In the genomic region with DNA sequence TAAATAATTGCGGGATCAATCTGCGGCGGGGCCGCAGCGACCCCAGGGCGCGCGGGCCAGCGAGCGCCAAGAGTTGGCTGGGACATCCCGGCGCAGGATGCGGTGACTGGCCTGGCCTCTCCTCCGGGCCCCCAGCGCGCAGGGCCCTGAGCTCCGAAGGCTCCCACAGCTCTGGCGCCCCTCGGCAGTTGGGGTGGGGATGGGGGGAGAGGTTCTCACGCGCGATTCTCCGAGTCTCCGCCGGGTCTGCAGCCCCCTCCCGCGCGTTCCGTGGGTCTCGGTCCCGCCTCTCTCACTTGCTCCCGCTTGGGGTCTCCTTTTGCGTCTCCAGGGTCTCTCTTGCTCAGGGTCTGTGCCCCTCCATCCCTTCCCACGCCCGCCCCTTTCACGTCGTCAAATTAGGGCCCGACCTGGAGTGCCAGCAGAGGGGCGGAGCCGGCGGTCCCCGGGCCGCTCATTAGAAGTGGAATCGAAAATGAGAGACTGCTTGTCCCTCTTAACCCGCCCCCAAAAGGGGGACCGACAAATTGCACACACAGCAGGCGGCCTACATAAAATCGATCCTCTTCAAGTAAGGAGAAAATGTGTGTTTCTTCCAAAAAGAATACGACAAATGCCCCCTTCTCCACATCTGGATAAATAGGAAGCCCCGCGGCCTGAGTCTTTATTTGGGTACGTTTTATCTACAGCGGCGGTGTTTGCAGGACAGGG, we compare ENCODE assay signal across 23 cellular contexts. TPM values are rescaled to one million over a fixed set of nuclear protein-coding genes. Genes with fewer than 3 reads are reported as not detected.
DNase-seq lines count a peak whose midpoint lies in the region; ATAC-seq, FAIRE-seq and TF ChIP-seq lines count a peak whose summit lies in the region.
"Had no signal": no experiment of that assay in that cellular context is flagged by ENCODE, and none has a peak within 500 bp of the region (broad histone marks: within the 10 kb centered on the region; RNA-seq: fewer than 3 reads in every experiment).

No MANE protein-coding gene starts in this region.

- H3K4me2 ChIP-seq in GM23338 (peak overlapping the region; percentile 77), HepG2 (ENCODE audit: low read depth, low read length) (no peak overlapping the region)

- H3K27me3 ChIP-seq in GM23338 (ENCODE audit: insufficient read depth), result peaks cover 97% of the 10 kb centered on the region
- peaks cover 100% of the 10 kb centered on the region for H3K27me3 ChIP-seq in endodermal cell (ENCODE audit: control insufficient read depth, insufficient read depth, low read length, poor library complexity, severe bottlenecking)
- peaks cover 100% of the 10 kb centered on the region for H3K27me3 ChIP-seq in gastroesophageal sphincter
- peaks cover 2 to 4% of the 10 kb centered on the region in 2 experiments for H3K27me3 ChIP-seq in HepG2 (ENCODE audit: control insufficient read depth in 1 of 2, insufficient read depth in 2 of 2, low read length in 2 of 2)

- H4K20me1 ChIP-seq in GM23338 (replicated peaks; ENCODE audit: insufficient read depth) (peaks cover 3% of the 10 kb centered on the region), HepG2 (ENCODE audit: insufficient read depth, low read length) (no peaks in the 10 kb centered on the region)

- peak; percentile 2 for DNase-seq in activated gamma-delta T cell treated with Interleukin-2 at 50 U/mL for 16 hours
- DNase-seq in activated gamma-delta T cell (lab: John Stamatoyannopoulos, UW), result no peak
- peak; percentile 34 for DNase-seq in GM23338 (ENCODE audit: low spot score)
- peak; percentile 50 for DNase-seq in endodermal cell
- DNase-seq in SKM-1 treated with dmso at 0.1 percent for 144 hours (lab: John Stamatoyannopoulos, UW; ENCODE audit: unreplicated experiment), result no peak
- no peak for DNase-seq in HepG2 (ENCODE audit: low spot score)
- DNase-seq: activated CD4-positive, alpha-beta T cell treated with anti-CD3 and anti-CD28 coated beads for 4 hours; AML-193; NCI-H1105; NCI-H2171; NK-92 treated with Interleukin-12 subunit alpha and Interleukin-12 subunit beta, amount 100 ng/mL, for 24 hours; psoas muscle; RPMI8226; stimulated activated CD4-positive, alpha-beta T cell treated with anti-CD3 and anti-CD28 coated beads, Interleukin-12 subunit alpha, Interleukin-12 subunit beta, amount 100 ng/mL, for 4 hours had no signal

- H3K27me3 Mint-ChIP-seq in GM23338 (ENCODE audit: insufficient read depth, low read depth, poor library complexity) (peaks cover 89% of the 10 kb centered on the region), endodermal cell (ENCODE audit: insufficient read depth) (peaks cover 89% of the 10 kb centered on the region)
- H3K27me3 Mint-ChIP-seq in stimulated activated memory B cell treated with anti-CD40 and anti-IgM and Interleukin-4, amounts not matched to agents 10 μg/mL and 1 μg/mL and 100 μg/mL, for 72 hours, result peaks cover 79% of the 10 kb centered on the region

- H3F3A ChIP-seq in GM23338 (replicated peaks; ENCODE audit: low read depth), result 0 out of 2 replicates have a peak, but pooled peaks cover 3% of the 10 kb centered on the region

- no peaks in the 10 kb centered on the region for H3K9me2 ChIP-seq in GM23338 (ENCODE audit: insufficient read depth)

- ATAC-seq in GM23338 (no peak), gastroesophageal sphincter (no peak), HepG2 (no peak)
- ATAC-seq in stimulated activated memory B cell treated with anti-CD40 and anti-IgM and Interleukin-4, amounts not matched to agents 10 μg/mL and 1 μg/mL and 100 μg/mL, for 72 hours, result no peak
- ATAC-seq: K562; left colon; psoas muscle; stimulated activated naive CD8-positive, alpha-beta T cell treated with anti-CD3 and anti-CD28 coated beads, Interleukin-15, amount 100 ng/mL, for 72 hours had no signal

- TF ChIP-seq CTCF in GM23338 (conservative IDR thresholded peaks at IDR 0.05; ENCODE audit: low read depth in 2 of 2) (no peak), endodermal cell (conservative IDR thresholded peaks at IDR 0.05) (no peak), gastroesophageal sphincter (IDR thresholded peaks at IDR 0.05) (no peak), HepG2 (CRISPR knock-in tag; IDR thresholded peaks at IDR 0.05) (no peak)

- H3K36me3 Mint-ChIP-seq in GM23338 (ENCODE audit: low read depth) (no peaks in the 10 kb centered on the region; the same call in 2 of the 3 replicates), endodermal cell (ENCODE audit: low read depth) (no peaks in the 10 kb centered on the region)
- peaks cover 4% of the 10 kb centered on the region for H3K36me3 Mint-ChIP-seq in stimulated activated memory B cell treated with anti-CD40 and anti-IgM and Interleukin-4, amounts not matched to agents 10 μg/mL and 1 μg/mL and 100 μg/mL, for 72 hours

- no peaks in the 10 kb centered on the region; the same call in 2 of the 3 replicates for H3K9me3 Mint-ChIP-seq in GM23338
- H3K9me3 Mint-ChIP-seq in endodermal cell, result peaks cover 9% of the 10 kb centered on the region
- peaks cover 3% of the 10 kb centered on the region for H3K9me3 Mint-ChIP-seq in stimulated activated memory B cell treated with anti-CD40 and anti-IgM and Interleukin-4, amounts not matched to agents 10 μg/mL and 1 μg/mL and 100 μg/mL, for 72 hours
- H3K9me3 Mint-ChIP-seq: stimulated activated naive CD8-positive, alpha-beta T cell treated with anti-CD3 and anti-CD28 coated beads, Interleukin-15, amount 100 ng/mL, for 72 hours had no signal

- H3K79me2 ChIP-seq in GM23338 (replicated peaks; ENCODE audit: insufficient read depth) (no peaks in the 10 kb centered on the region), HepG2 (ENCODE audit: insufficient read depth, low read length) (no peaks in the 10 kb centered on the region)

- BruUV-seq in HepG2 (replicated peaks; lab: Mats Ljungman, UMichigan), result no TSS peak

- H3K4me3 ChIP-seq in GM23338, result peak overlapping the region; percentile 55
- H3K4me3 ChIP-seq in endodermal cell (ENCODE audit: low read length), result no peak overlapping the region
- H3K4me3 ChIP-seq in gastroesophageal sphincter, result no peak overlapping the region
- no peak overlapping the region for H3K4me3 ChIP-seq in HepG2 (replicated peaks in 1 of 3; ENCODE audit: insufficient read depth in 1 of 3, low read depth in 2 of 3, low read length in 3 of 3)
- H3K4me3 ChIP-seq: K562, psoas muscle, vagina had no signal

- H3K36me3 ChIP-seq in GM23338 (ENCODE audit: insufficient read depth) (no peaks in the 10 kb centered on the region), endodermal cell (ENCODE audit: control insufficient read depth, insufficient read depth, low read length) (no peaks in the 10 kb centered on the region), gastroesophageal sphincter (no peaks in the 10 kb centered on the region), HepG2 (replicated peaks in 1 of 2; ENCODE audit: control insufficient read depth in 1 of 2, insufficient read depth in 2 of 2, low read length in 2 of 2) (no peaks in the 10 kb centered on the region)
- H3K36me3 ChIP-seq: vagina had no signal

- TF ChIP-seq EP300 in gastroesophageal sphincter (IDR thresholded peaks at IDR 0.05) (no peak), HepG2 (IDR thresholded peaks at IDR 0.05; ENCODE audit: low read depth in 2 of 2, low read length in 2 of 2) (no peak), HepG2 (CRISPR knock-in tag; IDR thresholded peaks at IDR 0.05; ENCODE audit: borderline replicate concordance) (no peak)

- CTCF ChIA-PET in HepG2 (lab: Yijun Ruan, JAX; ENCODE audit: low intra/inter-chr PET ratio, low total read pairs), result no interaction called here

- intact Hi-C loops in HepG2 (cut with micrococcal nuclease; ENCODE audit: unreplicated experiment), result no loop called here

- no peak for FAIRE-seq in HepG2 (lab: Jason Lieb, UNC)
- FAIRE-seq: D721Med, GM18507, K562 had no signal

- 8 to 14% methylated on average over 19 to 54 of the region's 54 CpGs for WGBS in endodermal cell (ENCODE audit: insufficient coverage in 1 of 2, insufficient read length in 1 of 2), 2 experiments
- WGBS in gastroesophageal sphincter (ENCODE audit: low coverage in 1 of 2), 2 donors, result 4 to 7% methylated on average over 4 to 8 of the region's 54 CpGs
- 61% methylated on average over 33 of the region's 54 CpGs for WGBS in HepG2 (ENCODE audit: low lambda C conversion rate)

- in situ Hi-C loops in HepG2 (cut with HindIII; ENCODE audit: extremely low pct_ligation_motif_present, low pct_unique_long_range_greater_than_20kb), result no loop called here

- H3K4me1 Mint-ChIP-seq in GM23338 (peaks cover 14% of the 10 kb centered on the region), endodermal cell (no peaks in the 10 kb centered on the region)
- peaks cover 5% of the 10 kb centered on the region for H3K4me1 Mint-ChIP-seq in stimulated activated memory B cell treated with anti-CD40 and anti-IgM and Interleukin-4, amounts not matched to agents 10 μg/mL and 1 μg/mL and 100 μg/mL, for 72 hours

- H2AFZ ChIP-seq in GM23338 (no peak overlapping the region), HepG2 (ENCODE audit: low read length) (no peak overlapping the region)

- H3K4me3 Mint-ChIP-seq in GM23338 (peak overlapping the region; percentile 49), endodermal cell (peak overlapping the region; percentile 24)
- H3K4me3 Mint-ChIP-seq in stimulated activated memory B cell treated with anti-CD40 and anti-IgM and Interleukin-4, amounts not matched to agents 10 μg/mL and 1 μg/mL and 100 μg/mL, for 72 hours, result peak overlapping the region; percentile 8
- H3K4me3 Mint-ChIP-seq: stimulated activated naive CD8-positive, alpha-beta T cell treated with anti-CD3 and anti-CD28 coated beads, Interleukin-15, amount 100 ng/mL, for 72 hours had no signal

- peaks cover 16% of the 10 kb centered on the region; the same call in 1 of the 2 replicates for H3K4me1 ChIP-seq in GM23338 (ENCODE audit: insufficient read depth)
- H3K4me1 ChIP-seq in endodermal cell (ENCODE audit: control insufficient read depth, insufficient read depth, low read length), result no peaks in the 10 kb centered on the region
- peaks cover 0 to 63% (median 5%) of the 10 kb centered on the region in 3 donors for H3K4me1 ChIP-seq in gastroesophageal sphincter
- no peaks in the 10 kb centered on the region for H3K4me1 ChIP-seq in HepG2 (ENCODE audit: insufficient read depth, low read length)

- H3K27ac ChIP-seq in GM23338 (ENCODE audit: low read depth), result no peak overlapping the region
- no peak overlapping the region for H3K27ac ChIP-seq in endodermal cell (ENCODE audit: low read depth, low read length)
- no peak overlapping the region for H3K27ac ChIP-seq in gastroesophageal sphincter
- no peak overlapping the region for H3K27ac ChIP-seq in HepG2 (ENCODE audit: extremely low read length, insufficient read depth, low read length)
- H3K27ac ChIP-seq: psoas muscle, vagina had no signal

- H3K27ac Mint-ChIP-seq in GM23338 (no peak overlapping the region), endodermal cell (no peak overlapping the region)
- no peak overlapping the region for H3K27ac Mint-ChIP-seq in stimulated activated memory B cell treated with anti-CD40 and anti-IgM and Interleukin-4, amounts not matched to agents 10 μg/mL and 1 μg/mL and 100 μg/mL, for 72 hours

- TF ChIP-seq RAD21 in HepG2 (CRISPR knock-in tag; IDR thresholded peaks at IDR 0.05), result no peak

- no peaks in the 10 kb centered on the region for H3K9me3 ChIP-seq in endodermal cell (ENCODE audit: control insufficient read depth, low read length)
- no peaks in the 10 kb centered on the region for H3K9me3 ChIP-seq in gastroesophageal sphincter
- H3K9me3 ChIP-seq in HepG2 (ENCODE audit: low read length), result no peaks in the 10 kb centered on the region
- H3K9me3 ChIP-seq: psoas muscle, vagina had no signal

- TF ChIP-seq POLR2A in gastroesophageal sphincter (IDR thresholded peaks at IDR 0.05), result no peak
- TF ChIP-seq POLR2A in HepG2 (IDR thresholded peaks at IDR 0.05; ENCODE audit: insufficient read depth in 1 of 2, low read depth in 2 of 2, low read length in 2 of 2), result no peak

- POLR2A ChIA-PET in HepG2 (lab: Yijun Ruan, JAX), result no interaction called here

- H3K9ac ChIP-seq in endodermal cell (ENCODE audit: extremely low read depth, low read length, poor library complexity, severe bottlenecking) (no peak overlapping the region), HepG2 (ENCODE audit: insufficient read depth, low read depth, low read length) (no peak overlapping the region)

RNA-seq across cellular contexts. Expression of a gene that starts 0.9 kb away (rescaled TPM):
- total RNA-seq in GM23338 (2014; rRNA removed; shearing (Covaris generic)), result not detected in 2 replicates
- polyA plus RNA-seq in GM23338 (2016; fragmentation: Nextera tagmentation; extraction: Ambion mirVana), result not detected in 2 replicates
- total RNA-seq in endodermal cell, result not detected
- polyA plus RNA-seq in endodermal cell (2013, experiment 1 of 2), result 0.18 TPM
- polyA plus RNA-seq in endodermal cell (2013, experiment 2 of 2), result not detected
- not detected for total RNA-seq in gastroesophageal sphincter
- not detected in 2 replicates for total RNA-seq in HepG2 (2016; rRNA removed; fragmentation: Illumina TruSeq; extraction: Trizol)
- total RNA-seq in HepG2 (2016; cell fraction: cytosol; rRNA removed; fragmentation: Illumina TruSeq; extraction: Trizol; ENCODE audit: low read depth), result not detected in 2 replicates
- total RNA-seq in HepG2 (2016; cell fraction: insoluble cytoplasmic fraction; rRNA removed; fragmentation: Illumina TruSeq; extraction: Trizol), result not detected in 2 replicates
- total RNA-seq in HepG2 (2016; cell fraction: membrane; rRNA removed; fragmentation: Illumina TruSeq; extraction: Trizol), result not detected in 2 replicates
- not detected in 2 replicates for total RNA-seq in HepG2 (2016; cell fraction: nucleus; rRNA removed; fragmentation: Illumina TruSeq; extraction: Trizol)
- not detected in 2 replicates for polyA plus RNA-seq in HepG2 (2011; rRNA removed)
- not detected in 2 replicates for polyA plus RNA-seq in HepG2 (2011; cell fraction: cytosol; rRNA removed)
- polyA plus RNA-seq in HepG2 (2011; cell fraction: nucleus; rRNA removed), result not detected in 2 replicates
- not detected in 2 replicates for polyA plus RNA-seq in HepG2 (2012)
- polyA plus RNA-seq in HepG2 (2016; cell fraction: cytosol; fragmentation: Illumina TruSeq; extraction: Trizol; ENCODE audit: low read depth), result not detected in 2 replicates
- polyA plus RNA-seq in HepG2 (2016; cell fraction: insoluble cytoplasmic fraction; fragmentation: Illumina TruSeq; extraction: Trizol; ENCODE audit: low read depth), result not detected in 2 replicates
- polyA plus RNA-seq in HepG2 (2016; cell fraction: membrane; fragmentation: Illumina TruSeq; extraction: Trizol; ENCODE audit: low read depth), result not detected in 2 replicates
- polyA plus RNA-seq in HepG2 (2016; cell fraction: nucleus; fragmentation: Illumina TruSeq; extraction: Trizol; ENCODE audit: insufficient read depth, low read depth), result not detected in 2 replicates
- polyA minus RNA-seq in HepG2 (2011; rRNA and poly(A)+ RNA removed; ENCODE audit: low replicate concordance), result not detected in 2 replicates
- polyA minus RNA-seq in HepG2 (2011; cell fraction: cytosol; rRNA and poly(A)+ RNA removed), result not detected in 2 replicates
- polyA minus RNA-seq in HepG2 (2011; cell fraction: nucleus; rRNA and poly(A)+ RNA removed), result not detected in 2 replicates
- total RNA-seq: K562; left colon; psoas muscle; T-helper 2 cell treated with Interferon-gamma antibody and Interleukin-4, amounts not matched to agents 100 ng/mL and 5 ng/mL, for 36 hours; vagina had no signal
- polyA plus RNA-seq: K562, psoas muscle had no signal

Comparison
In these comparisons a context has a peak if more than half of its experiments do, and no peak if none do; other contexts are left out.
1. DNase-seq: peak in activated gamma-delta T cell treated with Interleukin-2 at 50 U/mL for 16 hours (single experiment), GM23338 (single experiment) and endodermal cell (single experiment); none in activated gamma-delta T cell (single experiment), SKM-1 treated with dmso at 0.1 percent for 144 hours (single experiment) and HepG2 (single experiment).
2. Peak in every context shown above with its lines, with median percentiles within 50 percentile points of each other: H3K4me3 Mint-ChIP-seq.